ENCODE assay signal across 8 cellular contexts in the genomic region with DNA sequence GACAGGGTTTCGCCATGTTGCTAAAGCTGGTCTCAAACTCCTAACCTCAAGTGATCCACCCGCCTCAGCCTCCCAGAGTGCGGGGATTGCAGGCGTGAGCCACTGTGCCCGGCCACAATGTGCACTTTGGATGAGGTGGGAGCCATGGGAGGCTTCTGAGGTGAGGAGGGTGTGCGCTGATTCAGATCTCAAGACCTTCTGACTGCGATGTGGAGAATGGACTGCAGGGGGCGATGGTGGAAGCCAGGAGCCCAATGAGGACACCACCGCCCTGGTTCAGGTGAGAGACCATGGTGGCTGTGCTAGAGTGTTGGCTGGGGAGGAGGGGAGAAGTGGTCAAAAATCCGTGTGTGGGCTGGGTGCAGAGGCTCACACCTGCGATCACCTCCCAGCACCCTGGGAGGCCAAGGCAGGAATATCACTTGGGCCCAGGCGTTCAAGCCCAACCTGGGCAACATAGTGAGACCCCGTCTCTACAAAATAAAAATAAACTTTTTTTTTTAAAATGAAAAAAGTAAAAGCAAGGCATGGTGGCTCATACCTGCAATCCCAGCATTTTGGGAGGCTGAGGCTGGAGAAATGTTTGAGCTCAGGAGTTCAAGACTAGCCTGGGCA. TPM values are rescaled to one million over a fixed set of nuclear protein-coding genes. Genes with fewer than 3 reads are reported as not detected.
A peak's percentile ranks its signal among the peaks of the same experiment; 100 is the strongest.
DNase-seq lines count a peak whose midpoint lies in the region; ATAC-seq and TF ChIP-seq lines count a peak whose summit lies in the region.

No MANE protein-coding gene starts in this region.

- no peaks in the 10 kb centered on the region for H3K9me3 Mint-ChIP-seq in osteocyte (ENCODE audit: unreplicated experiment)

- DNase-seq in NCI-H748 (lab: John Stamatoyannopoulos, UW; ENCODE audit: unreplicated experiment) (peak; percentile 53), NCI-H748 treated with DMSO at 0.1 percent for 48 hours (lab: John Stamatoyannopoulos, UW) (no peak), T-helper 2 cell (peak in 4 of 5 experiments; percentile 17 to 62 (median 48)), cardiac fibroblast (ENCODE audit: low read depth in 2 of 2) (peak in 1 of 2 donors; percentile 41), osteocyte (ENCODE audit: extremely low spot score, unreplicated experiment) (no peak), cortex of kidney (lab: John Stamatoyannopoulos, UW) (no peak), D341Med (ENCODE audit: low spot score) (no peak)

- no peak overlapping the region for H3K4me3 ChIP-seq in cardiac fibroblast (replicated peaks in 1 of 2; ENCODE audit: low read depth in 2 of 2, low read length in 2 of 2)

- H3K36me3 Mint-ChIP-seq in osteocyte (ENCODE audit: unreplicated experiment): no peaks in the 10 kb centered on the region

- peaks cover 22% of the 10 kb centered on the region for H3K4me1 Mint-ChIP-seq in osteocyte (ENCODE audit: unreplicated experiment)

- TF ChIP-seq CTCF in cardiac fibroblast (IDR thresholded peaks at IDR 0.05; ENCODE audit: low read depth, low read length): peak; percentile 60
- peak; percentile 50 for TF ChIP-seq CTCF in osteocyte (IDR thresholded peaks at IDR 0.05)

- ATAC-seq in HG03175 (IDR thresholded peaks at IDR 0.05; ENCODE audit: unreplicated experiment): no peak

- no peaks in the 10 kb centered on the region for H3K27me3 Mint-ChIP-seq in osteocyte (ENCODE audit: unreplicated experiment)

- no peak overlapping the region for H3K4me3 Mint-ChIP-seq in osteocyte (ENCODE audit: unreplicated experiment)

- H3K27ac Mint-ChIP-seq in osteocyte (ENCODE audit: unreplicated experiment): no peak overlapping the region

RNA-seq across cellular contexts. Expression of a gene that starts 5.6 kb away (rescaled TPM):
- total RNA-seq in osteocyte: 16.7 and 17.4 TPM in 2 replicates

RNA-seq across cellular contexts. Expression of a gene that starts 24.0 kb away (rescaled TPM):
- 34.6 and 35.1 TPM in 2 replicates for total RNA-seq in osteocyte

RNA-seq across cellular contexts. Expression of a gene that starts 29.4 kb away (rescaled TPM):
- 0.48 and 0.65 TPM in 2 replicates for total RNA-seq in osteocyte

RNA-seq across cellular contexts. Expression of a gene that starts 49.3 kb away (rescaled TPM):
- 27.9 and 34.3 TPM in 2 replicates for total RNA-seq in osteocyte

RNA-seq across cellular contexts. Expression of a gene that starts 51.7 kb away (rescaled TPM):
- 0.08 TPM in 1 of 2 replicates, not detected in the other for total RNA-seq in osteocyte

Comparison
In these comparisons a context has a peak if more than half of its experiments do, and no peak if none do; other contexts are left out.
1. DNase-seq: peak in NCI-H748 (single experiment) and T-helper 2 cell (4 of 5); none in NCI-H748 treated with DMSO at 0.1 percent for 48 hours (single experiment), osteocyte (single experiment), cortex of kidney (single experiment) and D341Med (single experiment).